ENCODE assay signal across 23 cellular contexts in genomic region chr1:98251497-98251896, GRCh38.
DNase-seq lines count a peak whose midpoint lies in the region; FAIRE-seq and TF ChIP-seq lines count a peak whose summit lies in the region.
"Had no signal": no experiment of that assay in that cellular context is flagged by ENCODE, and none has a peak within 500 bp of the region (broad histone marks: within the 10 kb centered on the region; RNA-seq: fewer than 3 reads in every experiment).

No MANE protein-coding gene starts in this region.

- H2BK5ac ChIP-seq in H9 (ENCODE audit: insufficient read length, low read length), result no peak overlapping the region
- H2BK5ac ChIP-seq in H1 (ENCODE audit: low read depth, low read length), result no peak overlapping the region

- H3K9ac ChIP-seq in H9 (ENCODE audit: extremely low read depth, insufficient read length, low read length) (no peak overlapping the region), Loucy (ENCODE audit: low read depth, low read length, poor library complexity, severe bottlenecking) (no peak overlapping the region), H1 (replicated peaks in 1 of 4; ENCODE audit: extremely low read depth in 1 of 4, low read depth in 3 of 4, low read length in 3 of 4) (no peak overlapping the region)

- TF ChIP-seq EP300 in H1 (IDR thresholded peaks at IDR 0.05; ENCODE audit: borderline replicate concordance in 1 of 2, low read depth in 2 of 2, low read length in 2 of 2) (no peak), tibial nerve (IDR thresholded peaks at IDR 0.05) (no peak)

- DNase-seq in H9 (no peak), H1 (ENCODE audit: low read depth in 1 of 2, low spot score in 2 of 2) (no peak), tibial nerve (ENCODE audit: low spot score in 2 of 2) (no peak), activated gamma-delta T cell treated with Interleukin-2 at 50 U/mL for 16 hours (no peak), HuH-7 (ENCODE audit: low spot score) (no peak), DMS153 (lab: John Stamatoyannopoulos, UW) (no peak)
- DNase-seq: CD8-positive, alpha-beta memory T cell; DMS 273 treated with DMSO at 0.1 percent for 48 hours; DMS79 treated with DMSO at 0.1 percent for 48 hours; Karpas-422; MV-4-11; NCI-H1105 treated with DMSO at 0.1 percent for 48 hours; NCI-H146; NCI-H1930; NCI-H2107; NCI-H524 treated with DMSO at 0.1 percent for 48 hours; NCI-H774; PC-3; T-helper 1 cell had no signal

- CTCF ChIA-PET in H1 (lab: Charles Lee; ENCODE audit: partially characterized antibody), result interaction anchor here (0.7 to 2.9 kb wide), 4 partner anchors 10 to 178 kb away, joined by 3 to 8 read pairs (median 5); no protein-coding TSS in a partner anchor

- H3K79me2 ChIP-seq in H9 (ENCODE audit: insufficient read depth, low read length) (no peaks in the 10 kb centered on the region), Loucy (ENCODE audit: insufficient read depth, low read length) (no peaks in the 10 kb centered on the region), H1 (ENCODE audit: control insufficient read depth in 1 of 2, insufficient read depth in 2 of 2, low read length in 2 of 2) (no peaks in the 10 kb centered on the region)

- H3K23me2 ChIP-seq in H9 (ENCODE audit: insufficient read length, low read depth, low read length, poor library complexity, severe bottlenecking), result no peaks in the 10 kb centered on the region
- no peaks in the 10 kb centered on the region for H3K23me2 ChIP-seq in H1 (ENCODE audit: low read depth, low read length)

- H3K36me3 ChIP-seq in Loucy (ENCODE audit: insufficient read depth, low read length) (no peaks in the 10 kb centered on the region), H1 (ENCODE audit: control insufficient read depth in 2 of 4, insufficient read depth in 4 of 4, low read length in 3 of 4) (no peaks in the 10 kb centered on the region), tibial nerve (no peaks in the 10 kb centered on the region)

- H3K18ac ChIP-seq in H9 (ENCODE audit: insufficient read length, low read depth, low read length) (no peak overlapping the region), H1 (ENCODE audit: extremely low read depth, low read length) (no peak overlapping the region)

- H3K27me3 ChIP-seq in H9 (ENCODE audit: insufficient read depth, low read length) (no peaks in the 10 kb centered on the region), Loucy (ENCODE audit: insufficient read depth, low read length, poor library complexity, severe bottlenecking) (no peaks in the 10 kb centered on the region), H1 (replicated peaks in 1 of 4; ENCODE audit: control insufficient read depth in 3 of 4, extremely low read depth in 1 of 4, insufficient read depth in 3 of 4, low read length in 3 of 4) (no peaks in the 10 kb centered on the region), tibial nerve (no peaks in the 10 kb centered on the region)

- H3K4me1 ChIP-seq in H9 (ENCODE audit: insufficient read depth, low read length), result no peaks in the 10 kb centered on the region; the same call in 1 of the 2 replicates
- no peaks in the 10 kb centered on the region for H3K4me1 ChIP-seq in Loucy (ENCODE audit: insufficient read depth, low read length, poor library complexity, severe bottlenecking)
- H3K4me1 ChIP-seq in H1 (replicated peaks in 1 of 4; ENCODE audit: control insufficient read depth in 3 of 4, insufficient read depth in 4 of 4, low read length in 3 of 4), result peaks cover 0 to 4% (median 3%) of the 10 kb centered on the region in 4 experiments; a peak in 1 of 7 replicates
- no peaks in the 10 kb centered on the region for H3K4me1 ChIP-seq in tibial nerve

- H4K8ac ChIP-seq in H9 (replicated peaks; ENCODE audit: insufficient read length, low read depth, low read length), result no peak overlapping the region
- H4K8ac ChIP-seq in H1 (ENCODE audit: extremely low read depth, insufficient read depth, low read length), result no peak overlapping the region

- H3K27ac Mint-ChIP-seq in H9, result no peak overlapping the region
- H3K27ac Mint-ChIP-seq: B cell; CD14-positive monocyte; CD8-positive, alpha-beta memory T cell had no signal

- H4K20me1 ChIP-seq in H9 (ENCODE audit: control insufficient read depth, insufficient read depth, insufficient read length), result no peaks in the 10 kb centered on the region
- no peaks in the 10 kb centered on the region for H4K20me1 ChIP-seq in Loucy (ENCODE audit: insufficient read depth, low read length, poor library complexity, severe bottlenecking)
- no peaks in the 10 kb centered on the region for H4K20me1 ChIP-seq in H1 (replicated peaks in 1 of 2; ENCODE audit: control insufficient read depth in 1 of 2, insufficient read depth in 2 of 2, low read length in 2 of 2)

- H3K4ac ChIP-seq in H9 (ENCODE audit: low read depth, low read length), result no peak overlapping the region
- no peak overlapping the region for H3K4ac ChIP-seq in H1 (replicated peaks; ENCODE audit: insufficient read length, low read depth, low read length)

- H3K27me3 Mint-ChIP-seq in H9 (ENCODE audit: low read depth), result no peaks in the 10 kb centered on the region
- H3K27me3 Mint-ChIP-seq: B cell; CD8-positive, alpha-beta memory T cell had no signal

- H4K91ac ChIP-seq in H9 (ENCODE audit: insufficient read length, low read depth, low read length) (no peak overlapping the region), H1 (replicated peaks; ENCODE audit: insufficient read length, low read length) (no peak overlapping the region)

- H3F3A ChIP-seq in Loucy (ENCODE audit: low read depth), result no peaks in the 10 kb centered on the region

- POLR2A ChIA-PET in H1 (lab: Charles Lee; ENCODE audit: partially characterized antibody), result no interaction called here

- WGBS in H9 (ENCODE audit: extremely low coverage, insufficient read length, low lambda C conversion rate), result no CpG with 5 or more reads among the region's 2 CpGs
- WGBS in H1 (ENCODE audit: extremely low coverage in 1 of 2, insufficient coverage in 1 of 2, insufficient read length in 1 of 2, insufficient replicate concordance in 2 of 2, low coverage in 1 of 2, low lambda C conversion rate in 2 of 2, missing lambda C conversion rate in 1 of 2), 2 experiments, result 100% methylated on average over 2 of the region's 2 CpGs; no CpG with 5 or more reads in 1 of the 2 experiments
- WGBS in tibial nerve, 2 donors, result 92 to 93% methylated on average over 2 of the region's 2 CpGs

- H3K9me3 ChIP-seq in H9 (ENCODE audit: control insufficient read depth, low read depth, low read length) (no peaks in the 10 kb centered on the region), Loucy (ENCODE audit: insufficient read depth, low read depth, low read length) (peaks cover 8% of the 10 kb centered on the region; the same call in 1 of the 2 replicates), H1 (ENCODE audit: insufficient read depth in 2 of 2, low read depth in 1 of 2, low read length in 1 of 2) (no peaks in the 10 kb centered on the region), tibial nerve (peaks cover 0 to 12% (median under 1%) of the 10 kb centered on the region in 4 donors)

- H3K14ac ChIP-seq in H9 (ENCODE audit: insufficient read depth, low read length) (no peak overlapping the region), H1 (ENCODE audit: insufficient read length) (no peak overlapping the region)

- no peaks in the 10 kb centered on the region for H3K79me1 ChIP-seq in H9 (ENCODE audit: insufficient read depth, low read depth, low read length, poor library complexity, severe bottlenecking)
- no peaks in the 10 kb centered on the region for H3K79me1 ChIP-seq in H1 (ENCODE audit: low read depth, low read length)

- no peak overlapping the region for H3K27ac ChIP-seq in H9 (ENCODE audit: insufficient read length, low read depth, low read length)
- H3K27ac ChIP-seq in H1 (ENCODE audit: low read depth, low read length), result no peak overlapping the region
- no peak overlapping the region for H3K27ac ChIP-seq in tibial nerve

- peaks cover 6 to 21% (median 11%) of the 10 kb centered on the region in 3 experiments; a peak in 6 of 7 replicates for H3K36me3 Mint-ChIP-seq in H9 (ENCODE audit: insufficient read depth in 1 of 3, low read depth in 3 of 3)
- H3K36me3 Mint-ChIP-seq: CD14-positive monocyte had no signal

- H3K56ac ChIP-seq in H9 (ENCODE audit: insufficient read length, low read depth, low read length) (no peak overlapping the region), H1 (replicated peaks; ENCODE audit: insufficient read length, low read depth, low read length) (no peak overlapping the region)

- H2BK12ac ChIP-seq in H9 (ENCODE audit: insufficient read length, low read depth, low read length) (no peak overlapping the region), H1 (ENCODE audit: low read depth, low read length) (no peak overlapping the region)

- H3K4me2 ChIP-seq in H9 (ENCODE audit: insufficient read depth, insufficient read length, low read length), result no peak overlapping the region
- no peak overlapping the region for H3K4me2 ChIP-seq in Loucy (ENCODE audit: low read depth, low read length, poor library complexity, severe bottlenecking)
- no peak overlapping the region for H3K4me2 ChIP-seq in H1 (ENCODE audit: insufficient read depth in 1 of 2, low read depth in 2 of 2, low read length in 2 of 2)

- H2BK20ac ChIP-seq in H9 (ENCODE audit: low read depth, low read length, poor library complexity, severe bottlenecking) (no peak overlapping the region), H1 (ENCODE audit: low read length) (no peak overlapping the region)

- H3K4me3 Mint-ChIP-seq in H9, result no peak overlapping the region
- H3K4me3 Mint-ChIP-seq: B cell; CD14-positive monocyte; CD8-positive, alpha-beta memory T cell had no signal

- H3K9me2 ChIP-seq in Loucy (replicated peaks; ENCODE audit: low read depth, low read length), result no peaks in the 10 kb centered on the region

- H2AK5ac ChIP-seq in H9 (ENCODE audit: insufficient read length, low read length), result no peak overlapping the region
- H2AK5ac ChIP-seq in H1 (ENCODE audit: low read depth, low read length), result no peak overlapping the region

- H2BK120ac ChIP-seq in H9 (ENCODE audit: low read depth, low read length, poor library complexity, severe bottlenecking) (no peak overlapping the region), H1 (replicated peaks; ENCODE audit: low read depth, low read length) (no peak overlapping the region)

- peak; percentile 43 for TF ChIP-seq RAD21 in H1 (IDR thresholded peaks at IDR 0.05 in 1 of 2, conservative IDR thresholded peaks at IDR 0.05 in 1 of 2; ENCODE audit: low read depth in 2 of 2, low read length in 2 of 2)

- H3K23ac ChIP-seq in H9 (ENCODE audit: insufficient read length, low read depth, low read length) (no peak overlapping the region), H1 (ENCODE audit: insufficient read length) (no peak overlapping the region)

- peaks cover 9 to 10% of the 10 kb centered on the region in 2 experiments for H3K4me1 Mint-ChIP-seq in H9
- H3K4me1 Mint-ChIP-seq: B cell; CD14-positive monocyte; CD8-positive, alpha-beta memory T cell had no signal

- H2BK15ac ChIP-seq in H9 (ENCODE audit: low read depth, low read length) (no peak overlapping the region), H1 (ENCODE audit: low read length) (no peak overlapping the region)

- no peak for FAIRE-seq in H1 (lab: Jason Lieb, UNC)
- FAIRE-seq: GM12892 had no signal

- H2AFZ ChIP-seq in H9 (ENCODE audit: low read length), result no peak overlapping the region
- H2AFZ ChIP-seq in Loucy (ENCODE audit: low read length), result no peak overlapping the region
- no peak overlapping the region for H2AFZ ChIP-seq in H1 (ENCODE audit: low read length)

- no peak for TF ChIP-seq POLR2A in H1 (IDR thresholded peaks at IDR 0.05; ENCODE audit: control extremely low read depth in 1 of 2, low read depth in 2 of 2, low read length in 2 of 2)
- TF ChIP-seq POLR2A in tibial nerve (IDR thresholded peaks at IDR 0.05), result no peak

- peaks cover 12% of the 10 kb centered on the region in 2 experiments for H3K9me3 Mint-ChIP-seq in H9

- H4K5ac ChIP-seq in H9 (ENCODE audit: insufficient read length, low read depth, low read length) (no peak overlapping the region), H1 (ENCODE audit: insufficient read length, low read depth, low read length) (no peak overlapping the region)

- H3K4me3 ChIP-seq in Loucy (ENCODE audit: low read length, poor library complexity, severe bottlenecking) (no peak overlapping the region), H1 (ENCODE audit: extremely low read depth in 1 of 4, insufficient read depth in 2 of 4, low read depth in 3 of 4, low read length in 4 of 4) (no peak overlapping the region), tibial nerve (no peak overlapping the region)

- H3T11ph ChIP-seq in H9 (ENCODE audit: low read length), result no peak overlapping the region

- TF ChIP-seq CTCF in H9 (conservative IDR thresholded peaks at IDR 0.05), result peak; percentile 33; the same call in 2 of the 3 replicates
- peak; percentile 43 for TF ChIP-seq CTCF in Loucy (conservative IDR thresholded peaks at IDR 0.05; ENCODE audit: low read length)
- peak in 2 of 3 experiments; percentile 36 to 58; a peak in 3 of 4 replicates for TF ChIP-seq CTCF in H1 (IDR thresholded peaks at IDR 0.05; ENCODE audit: control extremely low read depth in 1 of 3, insufficient read depth in 1 of 3, low read depth in 1 of 3, low read length in 3 of 3)
- TF ChIP-seq CTCF in tibial nerve (IDR thresholded peaks at IDR 0.05), result no peak

Comparison
In these comparisons a context has a peak if more than half of its experiments do, and no peak if none do; other contexts are left out.
1. CTCF ChIP-seq: peak in H9 (single experiment), Loucy (single experiment) and H1 (2 of 3); none in tibial nerve (0 of 5).